ENCODE assay signal across 16 cellular contexts in genomic region chr2:136209540-136210264, GRCh38.
"Had no signal": no experiment of that assay in that cellular context is flagged by ENCODE, and none has a peak within 500 bp of the region (broad histone marks: within the 10 kb centered on the region; RNA-seq: fewer than 3 reads in every experiment).

No MANE protein-coding gene starts in this region.

- H3K36me3 Mint-ChIP-seq: natural killer cell had no signal

- H3K36me3 ChIP-seq: cardiac muscle cell had no signal

- DNase-seq: activated CD4-positive, alpha-beta T cell treated with anti-CD3 and anti-CD28 coated beads, Interleukin-2, amount 50 U/mL, for 48 hours; activated CD4-positive, CD25-positive, alpha-beta regulatory T cell treated with anti-CD3 and anti-CD28 coated beads, Interleukin-2, amount 50 U/mL, for 72 hours; activated T-cell treated with anti-CD3 and anti-CD28 coated beads, Interleukin-2, amount 50 U/mL, for 48 hours; foreskin keratinocyte; left colon; mammary epithelial cell; mucosa of descending colon; natural killer cell; occipital lobe; psoas muscle; stimulated activated CD4-positive, alpha-beta T cell treated with anti-CD3 and anti-CD28 coated beads, Interleukin-2, amount 100 ng/mL, for 24 hours; stimulated activated naive CD4-positive, alpha-beta T cell treated with Interleukin-2 at 50 U/mL for 16 hours had no signal

- H3K9me3 ChIP-seq: mucosa of descending colon, psoas muscle had no signal

- H3K4me3 ChIP-seq: cardiac muscle cell, mucosa of descending colon, psoas muscle had no signal

- ATAC-seq: foreskin keratinocyte, left colon, mucosa of descending colon, natural killer cell, psoas muscle had no signal

- H3K27ac ChIP-seq: cardiac muscle cell, foreskin keratinocyte, psoas muscle had no signal

- H3K4me1 ChIP-seq: foreskin keratinocyte, psoas muscle had no signal

- FAIRE-seq: astrocyte, colon, endothelial cell of umbilical vein had no signal

- H3K4me3 Mint-ChIP-seq: natural killer cell had no signal

- H3K27me3 ChIP-seq: cardiac muscle cell, foreskin keratinocyte had no signal

- H3K9me3 Mint-ChIP-seq: natural killer cell had no signal
